In the genomic region with DNA sequence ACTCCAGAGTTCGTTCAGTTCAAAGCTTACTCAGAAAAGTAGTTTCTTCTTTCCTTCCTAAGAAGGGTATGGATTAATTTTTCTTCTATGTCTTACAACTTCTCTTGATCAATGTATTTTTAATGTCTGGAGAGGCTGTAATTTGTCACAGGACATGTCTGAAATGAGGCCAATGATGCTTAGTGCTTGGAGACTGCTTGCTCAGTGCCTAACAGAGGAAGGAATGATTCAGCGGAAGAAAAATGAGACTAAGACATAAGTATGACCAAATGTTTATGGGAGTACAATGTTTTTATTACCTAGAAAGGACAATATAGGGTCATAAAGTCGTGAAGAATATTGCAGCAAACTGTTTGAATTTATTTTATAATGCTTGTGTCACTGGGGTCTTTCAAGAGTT, we compare ENCODE assay signal across 20 cellular contexts. TPM values are rescaled to one million over a fixed set of nuclear protein-coding genes. Genes with fewer than 3 reads are reported as not detected.
A peak's percentile ranks its signal among the peaks of the same experiment; 100 is the strongest.
DNase-seq lines count a peak whose midpoint lies in the region; FAIRE-seq and TF ChIP-seq lines count a peak whose summit lies in the region.
"Had no signal": no experiment of that assay in that cellular context is flagged by ENCODE, and none has a peak within 500 bp of the region (broad histone marks: within the 10 kb centered on the region; RNA-seq: fewer than 3 reads in every experiment).

No MANE protein-coding gene starts in this region.

- DNase-seq in HCEC 1CT (peak; percentile 81), bronchial epithelial cell (ENCODE audit: low read depth) (peak; percentile 22), fibroblast of villous mesenchyme (ENCODE audit: low read depth) (peak; percentile 54), superior temporal gyrus (ENCODE audit: extremely low spot score) (peak; percentile 23), iPS-NIHi11 (ENCODE audit: low spot score) (no peak), cardiac septum (ENCODE audit: low spot score) (no peak), NK-92 (lab: John Stamatoyannopoulos, UW; ENCODE audit: unreplicated experiment) (no peak)
- DNase-seq: activated naive CD8-positive, alpha-beta T cell treated with anti-CD3 and anti-CD28 coated beads for 36 hours; Caco-2; cortex of kidney; HFFc6; midbrain; MM.1S; NCI-H1436 treated with DMSO at 0.1 percent for 48 hours; NCI-H2171; nephron progenitor cell; tibial artery had no signal

- H3K36me3 ChIP-seq in bronchial epithelial cell (ENCODE audit: control insufficient read depth, insufficient read depth, low read length) = no peaks in the 10 kb centered on the region
- H3K36me3 ChIP-seq: tibial artery had no signal

- FAIRE-seq in bronchial epithelial cell (lab: Jason Lieb, UNC) = no peak
- FAIRE-seq: TTC549 had no signal

- intact Hi-C loops in cardiac septum (cut with DNase I) = no loop called here

- TF ChIP-seq CTCF in bronchial epithelial cell (IDR thresholded peaks at IDR 0.05; ENCODE audit: insufficient read depth, low read length, severe bottlenecking) = no peak
- no peak for TF ChIP-seq CTCF in fibroblast of villous mesenchyme (IDR thresholded peaks at IDR 0.05; ENCODE audit: insufficient read depth, low read depth, low read length)

- H3K4me3 ChIP-seq in bronchial epithelial cell (ENCODE audit: low read depth, low read length) (no peak overlapping the region), fibroblast of villous mesenchyme (ENCODE audit: low read depth, low read length) (no peak overlapping the region)
- H3K4me3 ChIP-seq: tibial artery had no signal

- no peaks in the 10 kb centered on the region for H3K27me3 ChIP-seq in bronchial epithelial cell (ENCODE audit: control insufficient read depth, insufficient read depth, low read length)
- H3K27me3 ChIP-seq: tibial artery had no signal

RNA-seq across cellular contexts. Expression of gene GPR37, which starts 43.3 kb away (rescaled TPM):
- 1.6 and 3.7 TPM in 2 replicates for total RNA-seq in bronchial epithelial cell
- total RNA-seq in fibroblast of villous mesenchyme = 5.6 and 8.7 TPM in 2 replicates
- 0.13 TPM for total RNA-seq in cardiac septum
- total RNA-seq: activated naive CD8-positive, alpha-beta T cell treated with anti-CD3 and anti-CD28 coated beads for 36 hours; activated T-helper 17 cell treated with anti-CD3 and anti-CD28 coated beads, Interleukin-2, amount 50 U/mL, for 72 hours; HFFc6; Right ventricle myocardium inferior had no signal

Comparison
In these comparisons a context has a peak if more than half of its experiments do, and no peak if none do; other contexts are left out.
1. DNase-seq: peak in HCEC 1CT (single experiment), bronchial epithelial cell (single experiment), fibroblast of villous mesenchyme (single experiment) and superior temporal gyrus (single experiment); none in iPS-NIHi11 (single experiment), cardiac septum (single experiment) and NK-92 (single experiment).